In the genomic region with DNA sequence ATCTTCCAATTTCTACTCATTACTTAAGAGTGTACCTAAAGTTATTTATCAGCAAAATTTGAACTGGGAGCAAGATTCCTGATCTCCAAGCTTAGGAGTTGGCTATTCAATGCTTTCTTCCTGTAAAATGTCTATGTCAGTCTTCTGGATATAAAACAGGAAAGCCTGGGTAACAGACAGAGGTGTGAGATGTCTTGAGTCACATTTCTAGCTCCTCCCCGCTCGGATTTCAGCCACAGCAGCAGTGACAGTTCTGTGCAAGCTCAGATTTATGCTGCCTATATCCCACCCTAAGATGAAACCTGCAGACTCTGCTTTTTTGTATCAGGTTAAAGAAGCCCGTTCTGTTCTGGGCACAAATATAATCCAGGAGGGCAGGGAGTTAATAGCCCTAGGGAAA, we compare ENCODE assay signal across 26 cellular contexts. TPM values are rescaled to one million over a fixed set of nuclear protein-coding genes. Genes with fewer than 3 reads are reported as not detected.
A peak's percentile ranks its signal among the peaks of the same experiment; 100 is the strongest.
DNase-seq lines count a peak whose midpoint lies in the region; ATAC-seq, FAIRE-seq and TF ChIP-seq lines count a peak whose summit lies in the region.
"Had no signal": no experiment of that assay in that cellular context is flagged by ENCODE, and none has a peak within 500 bp of the region (broad histone marks: within the 10 kb centered on the region; RNA-seq: fewer than 3 reads in every experiment).

No MANE protein-coding gene starts in this region.

- peak; percentile 5 for DNase-seq in A172 (ENCODE audit: low spot score)
- no peak for DNase-seq in H54 (ENCODE audit: insufficient read length, low spot score)
- DNase-seq in RWPE1 (ENCODE audit: low spot score) = peak; percentile 13
- DNase-seq in islet precursor cell = peak; percentile 78
- no peak for DNase-seq in NCI-H2227 treated with DMSO at 0.1 percent for 48 hours (lab: John Stamatoyannopoulos, UW)
- no peak for DNase-seq in mesothelial cell of epicardium (ENCODE audit: low spot score in 2 of 2, unreplicated experiment in 2 of 2)
- no peak for DNase-seq in COR-L47 (lab: John Stamatoyannopoulos, UW)
- DNase-seq: Kasumi-1; left ventricle myocardium inferior; NCI-H1436; NCI-H2171; NCI-H526 treated with DMSO at 0.1 percent for 48 hours; occipital lobe; OCI-M1; stimulated activated CD4-positive, alpha-beta T cell treated with anti-CD3 and anti-CD28 coated beads, Interleukin-15, amount 100 ng/mL, for 24 hours; T-helper 9 cell had no signal

- H3K27me3 Mint-ChIP-seq in mesothelial cell of epicardium (ENCODE audit: low read depth) = peaks cover 9% of the 10 kb centered on the region

- TF ChIP-seq CTCF in RWPE1 (conservative IDR thresholded peaks at IDR 0.05; ENCODE audit: low read depth) (no peak), mesothelial cell of epicardium (IDR thresholded peaks at IDR 0.05; ENCODE audit: unreplicated experiment) (no peak)

- CTCF ChIA-PET in RWPE1 (lab: Yijun Ruan, JAX) = no interaction called here

- no peak for ATAC-seq in GM21515 (IDR thresholded peaks at IDR 0.05; ENCODE audit: unreplicated experiment)
- ATAC-seq: activated T-helper 17 cell treated with anti-CD3 and anti-CD28 coated beads, Interleukin-2, amount 50 U/mL, for 72 hours; gastroesophageal sphincter had no signal

- no peak overlapping the region for H3K27ac Mint-ChIP-seq in mesothelial cell of epicardium
- H3K27ac Mint-ChIP-seq: activated T-helper 17 cell treated with anti-CD3 and anti-CD28 coated beads, Interleukin-2, amount 50 U/mL, for 72 hours; CD14-positive monocyte had no signal

- no peak overlapping the region for H3K4me3 Mint-ChIP-seq in mesothelial cell of epicardium
- H3K4me3 Mint-ChIP-seq: CD14-positive monocyte had no signal

- FAIRE-seq in H54 (lab: Jason Lieb, UNC) = peak; percentile 61
- FAIRE-seq: GM12892 had no signal

- H3K36me3 Mint-ChIP-seq in mesothelial cell of epicardium = no peaks in the 10 kb centered on the region

- no peak overlapping the region for H3K27ac ChIP-seq in RWPE1
- H3K27ac ChIP-seq: gastroesophageal sphincter, left ventricle myocardium inferior, suprapubic skin had no signal

- H3K9me3 Mint-ChIP-seq in mesothelial cell of epicardium = no peaks in the 10 kb centered on the region
- H3K9me3 Mint-ChIP-seq: activated T-helper 17 cell treated with anti-CD3 and anti-CD28 coated beads, Interleukin-2, amount 50 U/mL, for 72 hours; CD14-positive monocyte had no signal

- TF ChIP-seq POLR2A in H54 (IDR thresholded peaks at IDR 0.05; ENCODE audit: low read depth, low read length) = no peak

- peaks cover 22% of the 10 kb centered on the region for H3K4me1 Mint-ChIP-seq in mesothelial cell of epicardium

- POLR2A ChIA-PET in RWPE1 (lab: Yijun Ruan, JAX; ENCODE audit: low non-redundant PET) = no interaction called here

RNA-seq across cellular contexts. Expression of gene ARMC8, which starts 2.1 kb away (rescaled TPM):
- total RNA-seq in A172 (2014; rRNA removed; shearing (Covaris generic)) = 45.7 and 65.1 TPM in 2 replicates
- 48.8 to 53.2 TPM (median 50.6 TPM) in 3 replicates for total RNA-seq in mesothelial cell of epicardium

RNA-seq across cellular contexts. Expression of gene DBR1, which starts 10.3 kb away (rescaled TPM):
- 32.2 and 42.6 TPM in 2 replicates for total RNA-seq in A172 (2014; rRNA removed; shearing (Covaris generic))
- 19.3 to 21.1 TPM (median 21.0 TPM) in 3 replicates for total RNA-seq in mesothelial cell of epicardium

RNA-seq across cellular contexts. Expression of gene A4GNT, which starts 52.8 kb away (rescaled TPM):
- total RNA-seq in A172 (2014; rRNA removed; shearing (Covaris generic)) = not detected in 2 replicates
- total RNA-seq in mesothelial cell of epicardium = not detected in 3 replicates
- total RNA-seq: activated T-helper 17 cell treated with anti-CD3 and anti-CD28 coated beads, Interleukin-2, amount 50 U/mL, for 72 hours; cardiac septum; epithelial cell of proximal tubule; left ventricle myocardium inferior; mucosa of gallbladder; occipital lobe; SK-MEL-5; suprapubic skin had no signal

Comparison
In these comparisons a context has a peak if more than half of its experiments do, and no peak if none do; other contexts are left out.
1. DNase-seq: peak in A172 (single experiment), RWPE1 (single experiment) and islet precursor cell (single experiment); none in H54 (single experiment), NCI-H2227 treated with DMSO at 0.1 percent for 48 hours (single experiment), mesothelial cell of epicardium (0 of 2) and COR-L47 (single experiment).